2 cellular contexts compared by ENCODE assay signal in genomic region chr2:229042349-229042748, GRCh38.
TF ChIP-seq lines count a peak whose summit lies in the region.

No MANE protein-coding gene starts in this region.

TF ChIP-seq in liver, 16 proteins besides CTCF, POLR2A, EP300 and RAD21 (continued from another document):
- TF ChIP-seq ZBTB33 (IDR thresholded peaks at IDR 0.05) (no peak), FOXA1 (IDR thresholded peaks at IDR 0.05) (no peak), HNF4A (conservative IDR thresholded peaks at IDR 0.05) (peak; percentile 32 to 51), GABPA (IDR thresholded peaks at IDR 0.05 in 1 of 2, conservative IDR thresholded peaks at IDR 0.05 in 1 of 2) (no peak), NR2F2 (IDR thresholded peaks at IDR 0.05) (no peak), YY1 (IDR thresholded peaks at IDR 0.05) (peak; percentile 6), MAX (IDR thresholded peaks at IDR 0.05) (peak; percentile 27), ATF3 (IDR thresholded peaks at IDR 0.05) (no peak), HNF4G (IDR thresholded peaks at IDR 0.05) (no peak), TAF1 (conservative IDR thresholded peaks at IDR 0.05) (no peak), EGR1 (IDR thresholded peaks at IDR 0.05; ENCODE audit: low read depth in 2 of 2) (no peak), FOXA2 (IDR thresholded peaks at IDR 0.05) (no peak), JUND (IDR thresholded peaks at IDR 0.05) (no peak), SP1 (IDR thresholded peaks at IDR 0.05) (no peak), REST (IDR thresholded peaks at IDR 0.05) (no peak)

TF ChIP-seq in HepG2, 621 proteins besides CTCF, POLR2A, EP300 and RAD21 (continued from another document):
- TF ChIP-seq GMEB2 (CRISPR knock-in tag; IDR thresholded peaks at IDR 0.05; ENCODE audit: low read depth) (no peak), SP140L (CRISPR knock-in tag; IDR thresholded peaks at IDR 0.05; ENCODE audit: borderline replicate concordance) (no peak), MIER3 (CRISPR knock-in tag; IDR thresholded peaks at IDR 0.05; ENCODE audit: borderline replicate concordance) (no peak), ZNF678 (CRISPR knock-in tag; IDR thresholded peaks at IDR 0.05) (no peak), STAG1 (CRISPR knock-in tag; IDR thresholded peaks at IDR 0.05) (no peak), KMT2A (CRISPR knock-in tag; IDR thresholded peaks at IDR 0.05) (no peak), ZBTB7A (CRISPR knock-in tag; IDR thresholded peaks at IDR 0.05) (no peak), ZNF878 (CRISPR knock-in tag; IDR thresholded peaks at IDR 0.05) (no peak)
